In the genomic region with DNA sequence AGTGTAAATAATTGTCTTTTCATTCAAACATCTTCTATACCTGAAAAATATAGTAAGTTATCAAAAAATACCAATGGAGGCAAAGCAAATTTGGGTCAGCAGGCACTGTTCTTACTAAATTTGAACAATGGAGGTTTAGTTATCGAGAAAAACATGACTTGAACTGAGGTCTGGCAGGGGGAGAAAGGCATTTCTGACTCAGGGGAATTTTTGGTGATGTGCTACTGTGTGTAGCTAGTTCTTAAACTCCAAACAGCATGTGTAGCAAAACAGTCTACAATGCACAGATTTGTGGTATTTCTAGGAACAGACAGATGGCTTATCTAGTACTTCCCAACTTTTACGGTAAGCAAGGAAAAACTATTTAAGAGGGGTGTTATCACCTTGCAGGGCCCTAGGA, we compare ENCODE assay signal across 20 cellular contexts.
"Had no signal": no experiment of that assay in that cellular context is flagged by ENCODE, and none has a peak within 500 bp of the region (broad histone marks: within the 10 kb centered on the region; RNA-seq: fewer than 3 reads in every experiment).

No MANE protein-coding gene starts in this region.

- H3K27me3 Mint-ChIP-seq: IgD-negative memory B cell had no signal

- H3K4me3 ChIP-seq: SJSA1, SK-N-MC had no signal

- H3K27ac ChIP-seq: SJSA1, SK-N-MC had no signal

- H3K4me1 ChIP-seq: SJSA1 had no signal

- H3K36me3 ChIP-seq: SJSA1 had no signal

- H3K27me3 ChIP-seq: SJSA1 had no signal

- H3K27ac Mint-ChIP-seq: IgD-negative memory B cell had no signal

- H3K9me3 ChIP-seq: SJSA1 had no signal

- DNase-seq: KBM-7, MV-4-11, NCI-H1048, NCI-H1105, NCI-H1417, NCI-H1694 treated with DMSO at 0.1 percent for 48 hours, NCI-H1930, NCI-H2081, NCI-H2107, NCI-H2227 treated with DMSO at 0.1 percent for 48 hours, NCI-H524, NCI-H526 treated with DMSO at 0.1 percent for 48 hours, NCI-H774, Right ventricle myocardium superior, RPMI8226, SIG-M5 had no signal

- H3K4me1 Mint-ChIP-seq: IgD-negative memory B cell had no signal

- H3K4me3 Mint-ChIP-seq: IgD-negative memory B cell had no signal

- FAIRE-seq: RCC 7860 had no signal

- H3K9me3 Mint-ChIP-seq: IgD-negative memory B cell had no signal
